21 cellular contexts compared by ENCODE assay signal in genomic region chr22:47621253-47621652, GRCh38.
"Had no signal": no experiment of that assay in that cellular context is flagged by ENCODE, and none has a peak within 500 bp of the region (broad histone marks: within the 10 kb centered on the region; RNA-seq: fewer than 3 reads in every experiment).

No MANE protein-coding gene starts in this region.

- H3K9me3 Mint-ChIP-seq: activated CD4-positive, alpha-beta memory T cell treated with anti-CD3 and anti-CD28 coated beads for 36 hours; activated naive CD4-positive, alpha-beta T cell treated with anti-CD3 and anti-CD28 coated beads for 36 hours; activated T-cell treated with anti-CD3 and anti-CD28 coated beads, Interleukin-2, amount 50 U/mL, for 4 hours; activated T-helper 2 cell treated with anti-CD3 and anti-CD28 coated beads, Interferon-gamma antibody, Interleukin-2, Interleukin-4, amounts not matched to agents 10 μg/mL and 5 μg/mL and 100 μg/mL, durations not matched to agents 14 hours and 24 hours and 36 hours; stimulated activated naive CD8-positive, alpha-beta T cell treated with anti-CD3 and anti-CD28 coated beads, Interleukin-15, amount 100 ng/mL, for 72 hours had no signal

- ATAC-seq: activated T-cell treated with anti-CD3 and anti-CD28 coated beads, Interleukin-2, amount 50 U/mL, for 4 hours; left colon; lower lobe of right lung; stimulated activated naive CD8-positive, alpha-beta T cell treated with anti-CD3 and anti-CD28 coated beads, Interleukin-15, amount 100 ng/mL, for 72 hours had no signal

- H3K4me1 ChIP-seq: lower lobe of right lung, neural progenitor cell, prostate gland, tibial nerve, uterus had no signal

- DNase-seq: activated CD4-positive, alpha-beta memory T cell treated with anti-CD3 and anti-CD28 coated beads for 36 hours; activated CD4-positive, alpha-beta T cell treated with anti-CD3 and anti-CD28 coated beads for 48 hours; activated naive CD4-positive, alpha-beta T cell treated with anti-CD3 and anti-CD28 coated beads for 36 hours; activated naive CD8-positive, alpha-beta T cell treated with anti-CD3 and anti-CD28 coated beads, Interleukin-2, amount 10 ng/mL, durations not matched to agents 7 days and 5 days; activated T-cell treated with anti-CD3 and anti-CD28 coated beads, Interleukin-2, amount 50 U/mL, for 4 hours; amniotic stem cell; cerebellar nuclear complex; cortex of kidney; foreskin fibroblast; left colon; lower lobe of right lung; mesendoderm; naive B cell; stimulated activated CD4-positive, alpha-beta T cell treated with anti-CD3 and anti-CD28 coated beads, Interleukin-1b, Interleukin-23, amount 100 ng/mL, for 48 hours; stimulated activated naive CD8-positive, alpha-beta T cell treated with anti-CD3 and anti-CD28 coated beads, Interleukin-15, amount 100 ng/mL, for 72 hours; T1000; uterus had no signal

- H3K4me1 Mint-ChIP-seq: activated naive CD8-positive, alpha-beta T cell treated with anti-CD3 and anti-CD28 coated beads, Interleukin-2, amount 10 ng/mL, durations not matched to agents 7 days and 5 days; naive B cell; stimulated activated naive CD8-positive, alpha-beta T cell treated with anti-CD3 and anti-CD28 coated beads, Interleukin-15, amount 100 ng/mL, for 72 hours had no signal

- H3K4me3 Mint-ChIP-seq: activated CD4-positive, alpha-beta memory T cell treated with anti-CD3 and anti-CD28 coated beads for 36 hours; activated naive CD4-positive, alpha-beta T cell treated with anti-CD3 and anti-CD28 coated beads for 36 hours; activated naive CD8-positive, alpha-beta T cell treated with anti-CD3 and anti-CD28 coated beads, Interleukin-2, amount 10 ng/mL, durations not matched to agents 7 days and 5 days; activated T-cell treated with anti-CD3 and anti-CD28 coated beads, Interleukin-2, amount 50 U/mL, for 4 hours; naive B cell; neural progenitor cell; stimulated activated naive CD8-positive, alpha-beta T cell treated with anti-CD3 and anti-CD28 coated beads, Interleukin-15, amount 100 ng/mL, for 72 hours had no signal

- H3K27ac Mint-ChIP-seq: activated CD4-positive, alpha-beta memory T cell treated with anti-CD3 and anti-CD28 coated beads for 36 hours; activated naive CD4-positive, alpha-beta T cell treated with anti-CD3 and anti-CD28 coated beads for 36 hours; activated naive CD8-positive, alpha-beta T cell treated with anti-CD3 and anti-CD28 coated beads, Interleukin-2, amount 10 ng/mL, durations not matched to agents 7 days and 5 days; activated T-helper 2 cell treated with anti-CD3 and anti-CD28 coated beads, Interferon-gamma antibody, Interleukin-2, Interleukin-4, amounts not matched to agents 10 μg/mL and 5 μg/mL and 100 μg/mL, durations not matched to agents 14 hours and 24 hours and 36 hours; naive B cell; neural progenitor cell had no signal

- H3K9me3 ChIP-seq: lower lobe of right lung, prostate gland, tibial nerve, uterus had no signal

- H3K27me3 ChIP-seq: neural progenitor cell, tibial nerve had no signal

- H2AFZ ChIP-seq: neural progenitor cell had no signal

- H3K4me3 ChIP-seq: lower lobe of right lung, neural progenitor cell, prostate gland, tibial nerve, uterus had no signal

- H3K36me3 ChIP-seq: lower lobe of right lung, neural progenitor cell, prostate gland, tibial nerve, uterus had no signal

- H3K4me2 ChIP-seq: neural progenitor cell had no signal

- H3K36me3 Mint-ChIP-seq: activated CD4-positive, alpha-beta memory T cell treated with anti-CD3 and anti-CD28 coated beads for 36 hours; activated naive CD8-positive, alpha-beta T cell treated with anti-CD3 and anti-CD28 coated beads, Interleukin-2, amount 10 ng/mL, durations not matched to agents 7 days and 5 days; naive B cell; neural progenitor cell had no signal

- H3K27ac ChIP-seq: lower lobe of right lung, neural progenitor cell, prostate gland, tibial nerve, uterus had no signal

- H3K9ac ChIP-seq: neural progenitor cell had no signal
